15 cellular contexts compared by ENCODE assay signal in the genomic region with DNA sequence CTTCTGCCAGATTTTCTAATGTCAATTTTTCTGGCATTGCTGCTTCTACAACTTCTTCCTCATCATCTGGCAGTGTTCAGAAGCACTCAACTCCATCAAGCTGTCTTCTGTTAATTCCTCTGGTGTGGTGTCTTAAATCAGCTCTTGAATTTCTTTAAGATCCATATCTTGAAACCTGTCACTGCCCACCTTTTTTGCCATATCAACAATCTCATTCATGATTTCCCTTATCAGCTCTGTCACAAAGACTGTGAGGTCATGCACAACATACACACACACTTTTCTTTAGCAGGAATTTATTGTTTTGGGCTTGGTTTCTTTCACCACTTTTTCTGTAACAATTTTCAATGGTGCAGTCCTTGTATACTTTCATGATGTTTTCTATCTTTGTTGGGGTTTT. TPM values are rescaled to one million over a fixed set of nuclear protein-coding genes. Genes with fewer than 3 reads are reported as not detected.
DNase-seq lines count a peak whose midpoint lies in the region; ATAC-seq, FAIRE-seq and TF ChIP-seq lines count a peak whose summit lies in the region.
"Had no signal": no experiment of that assay in that cellular context is flagged by ENCODE, and none has a peak within 500 bp of the region (broad histone marks: within the 10 kb centered on the region; RNA-seq: fewer than 3 reads in every experiment).

No MANE protein-coding gene starts in this region.

- no peak for FAIRE-seq in K562 (lab: Jason Lieb, UNC)
- FAIRE-seq: H54 had no signal

- TF ChIP-seq EP300 in K562 (IDR thresholded peaks at IDR 0.05; ENCODE audit: low read length): no peak

- TF ChIP-seq RAD21 in K562 (CRISPR knock-in tag; conservative IDR thresholded peaks at IDR 0.05 in 1 of 2, IDR thresholded peaks at IDR 0.05 in 1 of 2): no peak

- TF ChIP-seq CTCF in K562 (IDR thresholded peaks at IDR 0.05 in 2 of 3, conservative IDR thresholded peaks at IDR 0.05 in 1 of 3; ENCODE audit: insufficient read depth in 2 of 3, low read depth in 1 of 3, low read length in 3 of 3) (no peak), mucosa of descending colon (IDR thresholded peaks at IDR 0.05) (no peak)

- H3K4me1 ChIP-seq in K562 (replicated peaks in 1 of 2; ENCODE audit: control insufficient read depth in 2 of 2, insufficient read depth in 2 of 2, low read length in 2 of 2): peaks cover 0 to 27% of the 10 kb centered on the region in 2 experiments; a peak in 2 of 5 replicates
- H3K4me1 ChIP-seq in mucosa of descending colon (ENCODE audit: low read depth): peaks cover 3% of the 10 kb centered on the region
- H3K4me1 ChIP-seq in SJCRH30: peaks cover 13% of the 10 kb centered on the region; the same call in 1 of the 2 replicates

- H3K27ac ChIP-seq in K562 (ENCODE audit: extremely low read depth, low read depth, low read length) (peak overlapping the region; percentile 65; the same call in 2 of the 3 replicates), SJCRH30 (no peak overlapping the region)
- H3K27ac ChIP-seq: BLaER1, GM23248 had no signal

- H4K20me1 ChIP-seq in K562 (replicated peaks; ENCODE audit: control insufficient read depth, insufficient read depth, low read length): no peaks in the 10 kb centered on the region
- H4K20me1 ChIP-seq: BLaER1 had no signal

- no peak overlapping the region for H3K4me3 ChIP-seq in K562
- no peak overlapping the region for H3K4me3 ChIP-seq in mucosa of descending colon
- H3K4me3 ChIP-seq in SJCRH30: no peak overlapping the region
- H3K4me3 ChIP-seq: BLaER1, GM23248 had no signal

- POLR2A ChIA-PET in K562 (lab: Yijun Ruan, JAX): no interaction called here

- peak overlapping the region; percentile 69; the same call in 1 of the 2 replicates for H2AFZ ChIP-seq in K562 (ENCODE audit: low read depth, low read length)
- H2AFZ ChIP-seq: GM23248 had no signal

- peak overlapping the region; percentile 59 for H3K4me2 ChIP-seq in K562 (ENCODE audit: insufficient read depth, low read length)
- H3K4me2 ChIP-seq: BLaER1 had no signal

- ATAC-seq in K562 (peak; percentile 6; the same call in 2 of the 3 replicates), mucosa of descending colon (peak; percentile 17), GM19463 (IDR thresholded peaks at IDR 0.05; ENCODE audit: unreplicated experiment) (no peak)
- ATAC-seq: HCT116 had no signal

- H3K79me2 ChIP-seq in K562 (ENCODE audit: control insufficient read depth, insufficient read depth, low read length): peaks cover 10% of the 10 kb centered on the region

- H3K9ac ChIP-seq in K562 (ENCODE audit: insufficient read depth in 1 of 2, low read depth in 2 of 2, low read length in 2 of 2): peak overlapping the region in 1 of 2 experiments; percentile 38; a peak in 2 of 4 replicates
- H3K9ac ChIP-seq: BLaER1, GM23248 had no signal

- in situ Hi-C loops in K562 (cut with MboI): no loop called here

- H3K9me1 ChIP-seq in K562 (ENCODE audit: control insufficient read depth, insufficient read depth, low read length): no peaks in the 10 kb centered on the region

- CTCF ChIA-PET in K562 (lab: Yijun Ruan, JAX; ENCODE audit: low intra/inter-chr PET ratio): no interaction called here

- TF ChIP-seq POLR2A in K562 (conservative IDR thresholded peaks at IDR 0.05): no peak

- intact Hi-C loops in K562 (cut with micrococcal nuclease): no loop called here
- intact Hi-C loops in mucosa of descending colon (cut with DNase I, micrococcal nuclease): no loop called here

- H3K36me3 ChIP-seq in K562 (ENCODE audit: control insufficient read depth, insufficient read depth, low read length) (no peaks in the 10 kb centered on the region), mucosa of descending colon (ENCODE audit: low read depth) (no peaks in the 10 kb centered on the region), SJCRH30 (no peaks in the 10 kb centered on the region)
- H3K36me3 ChIP-seq: BLaER1 had no signal

- no TSS peak for BruUV-seq in K562 (replicated peaks; lab: Mats Ljungman, UMichigan)

- H3K9me3 ChIP-seq in K562 (replicated peaks; ENCODE audit: control insufficient read depth, insufficient read depth, low read depth, low read length): no peaks in the 10 kb centered on the region
- no peaks in the 10 kb centered on the region for H3K9me3 ChIP-seq in mucosa of descending colon
- no peaks in the 10 kb centered on the region for H3K9me3 ChIP-seq in SJCRH30 (replicated peaks)
- H3K9me3 ChIP-seq: BLaER1, Caco-2 had no signal

- DNase-seq in NCI-H2171 treated with DMSO at 0.1 percent for 48 hours (lab: John Stamatoyannopoulos, UW): peak; percentile 62
- no peak for DNase-seq in NCI-H2171 (lab: John Stamatoyannopoulos, UW)
- no peak for DNase-seq in K562 (ENCODE audit: extremely low read depth in 1 of 4, low spot score in 3 of 4)
- no peak for DNase-seq in mucosa of descending colon
- no peak for DNase-seq in SJCRH30
- DNase-seq in activated effector memory CD4-positive, alpha-beta T cell treated with Interleukin-2 at 50 U/mL for 16 hours: no peak
- DNase-seq: 8988T; AML-193; CD8-positive, alpha-beta memory T cell; GM23248 had no signal

- H3K27me3 ChIP-seq in K562 (ENCODE audit: control insufficient read depth in 2 of 2, insufficient read depth in 2 of 2, low read length in 2 of 2): no peaks in the 10 kb centered on the region
- no peaks in the 10 kb centered on the region for H3K27me3 ChIP-seq in SJCRH30
- H3K27me3 ChIP-seq: BLaER1 had no signal

TF ChIP-seq in K562, 482 proteins besides CTCF, POLR2A, EP300 and RAD21 (continues in another document):
- TF ChIP-seq HCFC1 (IDR thresholded peaks at IDR 0.05; ENCODE audit: low read depth, low read length): no peak
- no peak for TF ChIP-seq ZNF324 (CRISPR knock-in tag; IDR thresholded peaks at IDR 0.05)

RNA-seq across cellular contexts. Expression of gene THAP2, which starts 7.2 kb away (rescaled TPM):
- total RNA-seq in K562 (2011; cell fraction: chromatin; rRNA removed; ENCODE audit: low replicate concordance): 8.2 and 11.8 TPM in 2 replicates
- total RNA-seq in K562 (2011; cell fraction: nucleolus; rRNA removed): 5.0 TPM in 2 replicates
- 9.3 and 13.7 TPM in 2 replicates for total RNA-seq in K562 (2011; cell fraction: nucleoplasm; rRNA removed)
- total RNA-seq in K562 (2014; rRNA removed) (1.8 and 3.2 TPM in 2 replicates), K562 (2014; rRNA removed; fragmentation: Illumina TruSeq; extraction: Trizol) (6.4 and 8.1 TPM in 2 replicates), K562 (2015; rRNA removed; fragmentation: Illumina TruSeq; extraction: Trizol) (6.2 and 7.3 TPM in 2 replicates), K562 (2021) (4.0 and 5.7 TPM in 2 replicates), mucosa of descending colon (1 to 10 TPM; 3.2 to 4.6 (median 3.9) TPM)
- polyA plus RNA-seq in K562 (2011; rRNA removed) (7.3 and 8.0 TPM in 2 replicates), K562 (2014; fragmentation: Illumina TruSeq; extraction: Trizol) (6.0 and 6.8 TPM in 2 replicates), K562 (2014; fragmentation: Nextera tagmentation; extraction: Ambion mirVana) (10 to 100 TPM; 16.8 to 18.9 TPM), K562 (2014; rRNA removed) (5.6 and 8.4 TPM in 2 replicates)
- polyA plus RNA-seq in K562 (2011; cell fraction: cytosol; rRNA removed): 0.83 and 2.1 TPM in 2 replicates
- polyA plus RNA-seq in K562 (2011; cell fraction: nucleus; rRNA removed): 5.1 and 5.5 TPM in 2 replicates
- polyA plus RNA-seq in K562 (2012): 3.6 and 4.9 TPM in 2 replicates
- polyA minus RNA-seq in K562 (2011; rRNA and poly(A)+ RNA removed): 3.1 and 5.8 TPM in 2 replicates
- 0.55 and 1.1 TPM in 2 replicates for polyA minus RNA-seq in K562 (2011; cell fraction: cytosol; rRNA and poly(A)+ RNA removed)
- polyA minus RNA-seq in K562 (2011; cell fraction: nucleus; rRNA and poly(A)+ RNA removed): 6.7 and 14.9 TPM in 2 replicates
- 5.6 and 7.2 TPM in 2 replicates for total RNA-seq in SJCRH30 (2014; rRNA removed; shearing (Covaris generic))

RNA-seq across cellular contexts. Expression of gene ZFC3H1, which starts 7.7 kb away (rescaled TPM):
- total RNA-seq in K562 (2011; cell fraction: chromatin; rRNA removed; ENCODE audit: low replicate concordance): 104 and 486 TPM in 2 replicates
- total RNA-seq in K562 (2011; cell fraction: nucleolus; rRNA removed): 44.4 and 56.6 TPM in 2 replicates
- total RNA-seq in K562 (2011; cell fraction: nucleoplasm; rRNA removed): 103 and 125 TPM in 2 replicates
- total RNA-seq in K562 (2014; rRNA removed): 19.4 and 20.9 TPM in 2 replicates
- 21.5 and 21.7 TPM in 2 replicates for total RNA-seq in K562 (2014; rRNA removed; fragmentation: Illumina TruSeq; extraction: Trizol)
- 20.8 and 22.1 TPM in 2 replicates for total RNA-seq in K562 (2015; rRNA removed; fragmentation: Illumina TruSeq; extraction: Trizol)
- 30.4 and 35.8 TPM in 2 replicates for total RNA-seq in K562 (2021)
- polyA plus RNA-seq in K562 (2011; rRNA removed): 80.5 and 89.5 TPM in 2 replicates
- 11.3 and 34.8 TPM in 2 replicates for polyA plus RNA-seq in K562 (2011; cell fraction: cytosol; rRNA removed)
- 133 and 257 TPM in 2 replicates for polyA plus RNA-seq in K562 (2011; cell fraction: nucleus; rRNA removed)
- polyA plus RNA-seq in K562 (2012): 18.2 and 37.0 TPM in 2 replicates
- polyA plus RNA-seq in K562 (2014; fragmentation: Illumina TruSeq; extraction: Trizol): 43.5 and 74.9 TPM in 2 replicates
- polyA plus RNA-seq in K562 (2014; fragmentation: Nextera tagmentation; extraction: Ambion mirVana): 10 to 100 TPM; 14.8 to 16.7 TPM
- polyA plus RNA-seq in K562 (2014; rRNA removed): 57.6 and 63.2 TPM in 2 replicates
- 49.3 and 70.4 TPM in 2 replicates for polyA minus RNA-seq in K562 (2011; rRNA and poly(A)+ RNA removed)
- polyA minus RNA-seq in K562 (2011; cell fraction: cytosol; rRNA and poly(A)+ RNA removed): 16.2 and 21.0 TPM in 2 replicates
- 82.8 and 167 TPM in 2 replicates for polyA minus RNA-seq in K562 (2011; cell fraction: nucleus; rRNA and poly(A)+ RNA removed)
- 10 to 100 TPM; 49.0 to 64.1 (median 57.0) TPM for total RNA-seq in mucosa of descending colon
- 15.4 and 24.5 TPM in 2 replicates for total RNA-seq in SJCRH30 (2014; rRNA removed; shearing (Covaris generic))

RNA-seq across cellular contexts. Expression of gene TMEM19, which starts 14.6 kb away (rescaled TPM):
- total RNA-seq in K562 (2011; cell fraction: chromatin; rRNA removed; ENCODE audit: low replicate concordance): 14.9 and 22.9 TPM in 2 replicates
- 20.0 and 30.4 TPM in 2 replicates for total RNA-seq in K562 (2011; cell fraction: nucleolus; rRNA removed)
- 22.7 and 25.7 TPM in 2 replicates for total RNA-seq in K562 (2011; cell fraction: nucleoplasm; rRNA removed)
- total RNA-seq in K562 (2014; rRNA removed): 11.5 and 12.4 TPM in 2 replicates
- total RNA-seq in K562 (2014; rRNA removed; fragmentation: Illumina TruSeq; extraction: Trizol): 17.2 and 20.6 TPM in 2 replicates
- total RNA-seq in K562 (2015; rRNA removed; fragmentation: Illumina TruSeq; extraction: Trizol): 20.7 and 24.2 TPM in 2 replicates
- 14.1 and 15.7 TPM in 2 replicates for total RNA-seq in K562 (2021)
- polyA plus RNA-seq in K562 (2011; rRNA removed): 15.8 and 20.7 TPM in 2 replicates
- polyA plus RNA-seq in K562 (2011; cell fraction: cytosol; rRNA removed): 6.9 and 18.4 TPM in 2 replicates
- 4.9 and 11.2 TPM in 2 replicates for polyA plus RNA-seq in K562 (2011; cell fraction: nucleus; rRNA removed)
- polyA plus RNA-seq in K562 (2012): 9.6 and 13.6 TPM in 2 replicates
- polyA plus RNA-seq in K562 (2014; fragmentation: Illumina TruSeq; extraction: Trizol): 8.2 and 8.8 TPM in 2 replicates
- 10 to 100 TPM; 17.8 to 18.4 TPM for polyA plus RNA-seq in K562 (2014; fragmentation: Nextera tagmentation; extraction: Ambion mirVana)
- 10.5 and 15.5 TPM in 2 replicates for polyA plus RNA-seq in K562 (2014; rRNA removed)
- 41.7 and 52.2 TPM in 2 replicates for polyA minus RNA-seq in K562 (2011; rRNA and poly(A)+ RNA removed)
- 6.5 and 15.3 TPM in 2 replicates for polyA minus RNA-seq in K562 (2011; cell fraction: cytosol; rRNA and poly(A)+ RNA removed)
- polyA minus RNA-seq in K562 (2011; cell fraction: nucleus; rRNA and poly(A)+ RNA removed): 7.4 and 10.6 TPM in 2 replicates
- 10 to 100 TPM; 25.3 to 41.7 (median 37.3) TPM for total RNA-seq in mucosa of descending colon
- total RNA-seq in SJCRH30 (2014; rRNA removed; shearing (Covaris generic)): 31.8 and 34.6 TPM in 2 replicates
